ENCODE assay signal across 8 cellular contexts in the genomic region with DNA sequence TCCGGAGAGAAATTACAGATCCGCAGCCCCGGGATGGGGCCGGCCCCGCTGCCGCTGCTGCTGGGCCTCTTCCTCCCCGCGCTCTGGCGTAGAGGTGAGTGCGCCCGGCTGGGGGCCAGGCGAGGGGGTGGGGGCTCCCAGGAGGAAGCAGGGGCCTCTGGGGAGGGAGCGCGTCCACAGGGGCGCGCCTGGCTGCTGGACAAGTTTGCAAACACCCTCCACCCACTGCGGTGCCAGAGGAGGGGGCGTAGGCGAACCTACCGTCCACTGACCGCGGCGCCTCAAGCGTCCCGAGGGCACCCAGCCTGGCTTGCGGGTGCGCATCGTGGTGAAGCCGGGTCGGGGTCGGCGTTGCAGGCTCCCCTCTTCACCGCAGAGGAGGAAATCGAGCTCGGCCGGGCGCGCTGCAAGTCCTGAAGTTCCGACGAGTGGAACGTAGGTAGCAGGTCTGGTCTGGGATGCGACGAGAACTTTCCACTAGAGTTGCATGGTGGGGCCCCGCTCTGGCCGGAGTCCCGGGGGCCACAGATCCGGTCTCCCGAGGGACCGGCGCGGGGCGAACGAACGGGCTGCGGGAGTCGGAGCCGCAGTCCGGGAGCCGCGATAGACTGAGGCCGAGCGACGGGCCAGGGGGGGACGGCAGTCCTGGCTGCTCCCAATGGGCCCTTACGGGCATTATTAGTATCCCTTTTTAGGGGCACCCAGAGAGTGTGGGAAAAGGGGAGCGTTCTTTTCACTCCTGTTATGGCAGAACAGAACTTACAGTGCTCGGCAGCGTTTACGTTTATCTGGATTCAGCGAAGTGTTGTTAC. TPM values are rescaled to one million over a fixed set of nuclear protein-coding genes. Genes with fewer than 3 reads are reported as not detected.
DNase-seq lines count a peak whose midpoint lies in the region; ATAC-seq and TF ChIP-seq lines count a peak whose summit lies in the region.

No MANE protein-coding gene starts in this region.

- H3K36me3 ChIP-seq in A673 (ENCODE audit: insufficient read depth, low read length, poor library complexity, severe bottlenecking), result no peaks in the 10 kb centered on the region

- H3K4me1 Mint-ChIP-seq in T-helper 2 cell treated with Interferon-gamma antibody and Interleukin-4, amounts not matched to agents 5 μg/mL and 100 μg/mL, for 36 hours (ENCODE audit: low read depth), result peaks cover 6% of the 10 kb centered on the region
- peaks cover 29% of the 10 kb centered on the region for H3K4me1 Mint-ChIP-seq in type B pancreatic cell (ENCODE audit: unreplicated experiment)

- DNase-seq in A673 (ENCODE audit: low spot score), result peak; percentile 59
- DNase-seq in T-helper 2 cell treated with Interferon-gamma antibody and Interleukin-4, amounts not matched to agents 5 μg/mL and 100 μg/mL, for 36 hours (ENCODE audit: low spot score), result peak; percentile 10
- DNase-seq in coronary artery (ENCODE audit: low spot score), result peak; percentile 82
- DNase-seq in type B pancreatic cell (ENCODE audit: extremely low spot score, unreplicated experiment), result no peak
- DNase-seq in NCI-H2171 treated with DMSO at 0.1 percent for 48 hours (lab: John Stamatoyannopoulos, UW), result no peak

- H3K9me3 ChIP-seq in A673 (ENCODE audit: low read depth, low read length, poor library complexity, severe bottlenecking), result no peaks in the 10 kb centered on the region
- no peaks in the 10 kb centered on the region for H3K9me3 ChIP-seq in mononuclear cell (ENCODE audit: low read depth, low read length)

- H3K27me3 ChIP-seq in A673 (replicated peaks; ENCODE audit: insufficient read depth, low read depth, low read length, poor library complexity), result no peaks in the 10 kb centered on the region
- H3K27me3 ChIP-seq in mononuclear cell (ENCODE audit: insufficient read depth, low read length), result peaks cover 20% of the 10 kb centered on the region

- H3K9me3 Mint-ChIP-seq in T-helper 2 cell treated with Interferon-gamma antibody and Interleukin-4, amounts not matched to agents 5 μg/mL and 100 μg/mL, for 36 hours, result no peaks in the 10 kb centered on the region
- no peaks in the 10 kb centered on the region for H3K9me3 Mint-ChIP-seq in type B pancreatic cell

- H3K4me1 ChIP-seq in A673 (ENCODE audit: insufficient read depth, low read length, poor library complexity, severe bottlenecking) (peaks cover 43% of the 10 kb centered on the region), mononuclear cell (ENCODE audit: insufficient read depth, low read length) (peaks cover 29% of the 10 kb centered on the region)

- TF ChIP-seq CTCF in A673 (conservative IDR thresholded peaks at IDR 0.05; ENCODE audit: low read depth, low read length) (no peak), coronary artery (IDR thresholded peaks at IDR 0.05) (no peak), type B pancreatic cell (conservative IDR thresholded peaks at IDR 0.05) (no peak)

- peak overlapping the region; percentile 73 for H3K27ac ChIP-seq in A673 (ENCODE audit: low read depth, low read length, poor library complexity, severe bottlenecking)
- peak overlapping the region; percentile 88 to 95 for H3K27ac ChIP-seq in coronary artery

- H3K27me3 Mint-ChIP-seq in T-helper 2 cell treated with Interferon-gamma antibody and Interleukin-4, amounts not matched to agents 5 μg/mL and 100 μg/mL, for 36 hours (ENCODE audit: low read depth), result peaks cover 40% of the 10 kb centered on the region
- no peaks in the 10 kb centered on the region for H3K27me3 Mint-ChIP-seq in type B pancreatic cell

- peak overlapping the region; percentile 99 for H3K4me3 ChIP-seq in A673 (ENCODE audit: low read depth, low read length, poor library complexity, severe bottlenecking)
- peak overlapping the region; percentile 92 for H3K4me3 ChIP-seq in coronary artery
- peak overlapping the region; percentile 46 for H3K4me3 ChIP-seq in mononuclear cell (ENCODE audit: low read length)

- H3K4me3 Mint-ChIP-seq in T-helper 2 cell treated with Interferon-gamma antibody and Interleukin-4, amounts not matched to agents 5 μg/mL and 100 μg/mL, for 36 hours, result peak overlapping the region; percentile 58
- H3K4me3 Mint-ChIP-seq in type B pancreatic cell, result peak overlapping the region; percentile 90

- no peaks in the 10 kb centered on the region for H3K36me3 Mint-ChIP-seq in T-helper 2 cell treated with Interferon-gamma antibody and Interleukin-4, amounts not matched to agents 5 μg/mL and 100 μg/mL, for 36 hours (ENCODE audit: low read depth)
- H3K36me3 Mint-ChIP-seq in type B pancreatic cell, result peaks cover 5% of the 10 kb centered on the region

- peak; percentile 22 for ATAC-seq in GM19397 (IDR thresholded peaks at IDR 0.05; ENCODE audit: unreplicated experiment)
- no peak for ATAC-seq in GM21381 (IDR thresholded peaks at IDR 0.05; ENCODE audit: unreplicated experiment)

- H3K27ac Mint-ChIP-seq in T-helper 2 cell treated with Interferon-gamma antibody and Interleukin-4, amounts not matched to agents 5 μg/mL and 100 μg/mL, for 36 hours, result no peak overlapping the region
- H3K27ac Mint-ChIP-seq in type B pancreatic cell, result peak overlapping the region; percentile 76

- intact Hi-C loops in A673 (cut with micrococcal nuclease; ENCODE audit: unreplicated experiment), result loop anchor here (2.0 kb wide), 1 partner anchor 150 kb away; no protein-coding TSS in a partner anchor

- CTCF ChIA-PET in A673 (lab: Charles Lee), result no interaction called here

- BruUV-seq in A673 (replicated peaks; lab: Mats Ljungman, UMichigan), result no TSS peak

- POLR2A ChIA-PET in A673 (lab: Charles Lee; ENCODE audit: low non-redundant PET), result interaction anchor here (0.6 kb wide), 1 partner anchor 16 kb away, joined by 6 read pairs; no protein-coding TSS in a partner anchor

RNA-seq across cellular contexts. Expression of gene MERTK, which starts 0.5 kb away (rescaled TPM):
- total RNA-seq in A673 (2021) (18.4 and 20.1 TPM in 2 replicates), mononuclear cell (3.7 TPM), type B pancreatic cell (ENCODE audit: low replicate concordance) (25.7 and 48.4 TPM in 2 replicates)

RNA-seq across cellular contexts. Expression of gene ANAPC1, which starts 14.9 kb away (rescaled TPM):
- total RNA-seq in A673 (2021), result 102 and 107 TPM in 2 replicates
- total RNA-seq in mononuclear cell, result 53.3 TPM
- total RNA-seq in type B pancreatic cell (ENCODE audit: low replicate concordance), result 50.3 and 52.9 TPM in 2 replicates

Comparison
In these comparisons a context has a peak if more than half of its experiments do, and no peak if none do; other contexts are left out.
1. DNase-seq: peak in A673 (single experiment), T-helper 2 cell treated with Interferon-gamma antibody and Interleukin-4, amounts not matched to agents 5 μg/mL and 100 μg/mL, for 36 hours (single experiment) and coronary artery (single experiment); none in type B pancreatic cell (single experiment) and NCI-H2171 treated with DMSO at 0.1 percent for 48 hours (single experiment).
2. H3K4me3 ChIP-seq: peak in every context shown above with its lines; median percentile 99 in A673; 92 in coronary artery; 46 in mononuclear cell.